8 cellular contexts compared by ENCODE assay signal in the genomic region with DNA sequence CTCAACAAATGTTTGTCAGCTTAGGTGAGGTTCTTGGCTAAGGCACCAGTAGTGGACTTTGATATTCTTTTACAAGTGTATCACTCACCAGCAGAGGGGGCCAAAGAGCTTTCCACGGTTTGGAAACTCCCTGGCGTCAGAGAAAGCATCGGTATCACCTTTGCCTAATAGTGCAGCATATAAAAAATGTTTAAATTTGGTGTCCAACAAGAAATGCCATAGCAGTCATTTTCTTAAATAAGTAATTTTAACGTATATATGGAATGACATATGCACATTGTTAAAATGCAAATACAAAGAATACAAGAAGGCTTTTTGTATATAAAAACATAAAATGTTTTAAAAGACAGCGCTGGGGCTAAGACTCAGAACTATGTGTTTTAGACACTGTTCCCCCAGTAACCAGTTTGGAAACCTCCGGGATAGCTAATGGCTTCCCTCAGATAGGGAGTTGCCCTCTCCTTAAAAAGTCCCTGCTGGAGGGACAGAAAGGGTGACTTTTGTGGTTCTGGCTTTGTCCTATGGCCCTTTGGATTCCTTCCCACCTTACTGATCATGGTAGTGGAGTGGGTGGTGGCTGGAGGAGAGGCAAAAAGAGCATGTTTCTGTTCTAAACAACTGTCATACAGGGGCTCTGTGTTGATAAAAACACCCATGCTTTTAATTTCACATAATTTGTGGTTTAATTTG.
A peak's percentile ranks its signal among the peaks of the same experiment; 100 is the strongest.
DNase-seq lines count a peak whose midpoint lies in the region; ATAC-seq and TF ChIP-seq lines count a peak whose summit lies in the region.

No MANE protein-coding gene starts in this region.

- ATAC-seq in HCT116 (peak; percentile 75), T-cell (replicated peaks in 1 of 4) (peak; percentile 66 to 87 (median 74)), left cardiac atrium (peak; percentile 90 to 94), GM21825 (IDR thresholded peaks at IDR 0.05; ENCODE audit: unreplicated experiment) (no peak)

- no peaks in the 10 kb centered on the region for H3K9me3 ChIP-seq in HCT116 (ENCODE audit: control insufficient read depth in 1 of 2, insufficient read depth in 1 of 2, low read depth in 1 of 2, low read length in 2 of 2)
- H3K9me3 ChIP-seq in adrenal gland (replicated peaks in 1 of 3) = no peaks in the 10 kb centered on the region

- peak overlapping the region; percentile 66 to 73 (median 73) for H3K4me3 Mint-ChIP-seq in T-cell

- H3K27ac ChIP-seq in HCT116 (ENCODE audit: low read depth, low read length) (peak overlapping the region; percentile 23; the same call in 1 of the 2 replicates), adrenal gland (no peak overlapping the region), rectal smooth muscle tissue (ENCODE audit: low read depth, low read length) (no peak overlapping the region)

- peak overlapping the region; percentile 46 for H3K4me2 ChIP-seq in HCT116 (ENCODE audit: low read length)

- WGBS in adrenal gland, 4 donors = 16 to 20% (median 17%) methylated on average over 6 of the region's 6 CpGs

- TF ChIP-seq CTCF in HCT116 (IDR thresholded peaks at IDR 0.05 in 2 of 3, conservative IDR thresholded peaks at IDR 0.05 in 1 of 3; ENCODE audit: borderline replicate concordance in 1 of 3, insufficient read depth in 1 of 3, low read depth in 2 of 3, low read length in 2 of 3) (peak; percentile 62 to 82 (median 69)), adrenal gland (IDR thresholded peaks at IDR 0.05) (peak; percentile 67 to 90 (median 75))

- H3K27me3 Mint-ChIP-seq in T-cell = no peaks in the 10 kb centered on the region

- H3K4me3 ChIP-seq in HCT116 (replicated peaks in 1 of 2; ENCODE audit: low read depth in 1 of 2, low read length in 2 of 2) = no peak overlapping the region
- H3K4me3 ChIP-seq in adrenal gland = peak overlapping the region in 1 of 4 donors; percentile 12
- H3K4me3 ChIP-seq in rectal smooth muscle tissue (ENCODE audit: low read length) = peak overlapping the region; percentile 47

- peaks cover 21 to 38% of the 10 kb centered on the region in 2 experiments for H3K4me1 ChIP-seq in HCT116 (ENCODE audit: control insufficient read depth in 1 of 2, insufficient read depth in 2 of 2, low read length in 2 of 2)
- peaks cover 0 to 6% of the 10 kb centered on the region in 2 donors for H3K4me1 ChIP-seq in adrenal gland (replicated peaks in 1 of 2)
- peaks cover 6% of the 10 kb centered on the region for H3K4me1 ChIP-seq in rectal smooth muscle tissue (ENCODE audit: control insufficient read depth, insufficient read depth, low read length)

- H3K27ac Mint-ChIP-seq in T-cell = peak overlapping the region in 1 of 2 donors; percentile 68

- RAD21 ChIA-PET in HCT116 (lab: Charles Lee; ENCODE audit: low non-redundant PET in 1 of 2, low total read pairs in 2 of 2, uncharacterized antibody in 2 of 2, unreplicated experiment in 2 of 2) = interaction anchor here in 1 of 2 experiments (0.8 to 1.2 kb wide), 3 partner anchors 197 to 1162 kb away, joined by 3 read pairs; no protein-coding TSS in a partner anchor

- peaks cover 10 to 21% (median 19%) of the 10 kb centered on the region in 3 donors for H3K4me1 Mint-ChIP-seq in T-cell

- H3K9me3 Mint-ChIP-seq in T-cell = no peaks in the 10 kb centered on the region

- DNase-seq in EH (ENCODE audit: low read depth) = peak; percentile 77
- peak; percentile 82 for DNase-seq in HCT116 (ENCODE audit: low read depth, low spot score)
- peak; percentile 60 for DNase-seq in NCI-H1105 treated with DMSO at 0.1 percent for 48 hours (lab: John Stamatoyannopoulos, UW)
- peak; percentile 59 to 93 (median 80) for DNase-seq in T-cell
- DNase-seq in adrenal gland = peak; percentile 77 to 94 (median 89)
- DNase-seq in left cardiac atrium = peak; percentile 84

- no peaks in the 10 kb centered on the region for H3K36me3 ChIP-seq in HCT116 (ENCODE audit: control insufficient read depth in 1 of 2, insufficient read depth in 2 of 2, low read length in 2 of 2)
- no peaks in the 10 kb centered on the region for H3K36me3 ChIP-seq in adrenal gland (replicated peaks in 1 of 2)
- no peaks in the 10 kb centered on the region for H3K36me3 ChIP-seq in rectal smooth muscle tissue (ENCODE audit: control insufficient read depth, insufficient read depth, low read length)

- H3K9ac ChIP-seq in HCT116 (ENCODE audit: low read length) (no peak overlapping the region), rectal smooth muscle tissue (ENCODE audit: low read length) (no peak overlapping the region)

- H3K27me3 ChIP-seq in HCT116 (ENCODE audit: insufficient read depth, low read length) = no peaks in the 10 kb centered on the region
- H3K27me3 ChIP-seq in adrenal gland = no peaks in the 10 kb centered on the region
- H3K27me3 ChIP-seq in rectal smooth muscle tissue (ENCODE audit: control insufficient read depth, insufficient read depth, low read length) = no peaks in the 10 kb centered on the region

- CTCF ChIA-PET in HCT116 (lab: Charles Lee) = interaction anchor here (0.5 to 2.2 kb wide), 24 partner anchors 9 to 1169 kb away, joined by 3 to 42 read pairs (median 4); a partner anchor contains a TSS
- CTCF ChIA-PET in T-cell (lab: Charles Lee) = interaction anchor here (0.5 to 2.2 kb wide), 14 partner anchors 9 to 1163 kb away, joined by 3 to 52 read pairs (median 4); a partner anchor contains a TSS

- no peaks in the 10 kb centered on the region for H3K9me2 ChIP-seq in HCT116 (ENCODE audit: insufficient read depth)

- TF ChIP-seq POLR2A in HCT116 (IDR thresholded peaks at IDR 0.05; ENCODE audit: borderline replicate concordance, extremely low read depth, insufficient read depth, insufficient read length) (no peak), adrenal gland (IDR thresholded peaks at IDR 0.05) (no peak)

- no peaks in the 10 kb centered on the region for H3K36me3 Mint-ChIP-seq in T-cell

- no TSS peak for BruUV-seq in HCT116 (replicated peaks; lab: Mats Ljungman, UMichigan)

- H2AFZ ChIP-seq in HCT116 (ENCODE audit: low read depth, low read length, poor library complexity, severe bottlenecking) = peak overlapping the region; percentile 86

- TF ChIP-seq RAD21 in HCT116 (IDR thresholded peaks at IDR 0.05; ENCODE audit: low read depth) = peak; percentile 92

- intact Hi-C loops in HCT116 (cut with micrococcal nuclease) (loop anchor here (1.0 to 10.0 kb wide), 5 partner anchors 135 to 1162 kb away; a partner anchor contains a TSS), adrenal gland (cut with DNase I) (loop anchor here (5.0 to 10.0 kb wide), 4 partner anchors 136 to 1164 kb away; a partner anchor contains a TSS), left cardiac atrium (cut with DNase I) (loop anchor here (2.0 to 10.0 kb wide), 6 partner anchors 196 to 1164 kb away; a partner anchor contains a TSS)

- POLR2A ChIA-PET in HCT116 (lab: Charles Lee) (interaction anchor here (0.7 to 1.4 kb wide), 2 partner anchors 1161 to 1162 kb away, joined by 3 to 5 read pairs; no protein-coding TSS in a partner anchor), T-cell (lab: Charles Lee) (interaction anchor here (0.6 to 1.5 kb wide), 4 partner anchors 1149 to 1163 kb away, joined by 3 read pairs; a partner anchor contains a TSS)

- no peaks in the 10 kb centered on the region for H3K79me2 ChIP-seq in HCT116 (ENCODE audit: insufficient read depth, low read length)

- H4K20me1 ChIP-seq in HCT116 (ENCODE audit: insufficient read depth) = no peaks in the 10 kb centered on the region

TF ChIP-seq in HCT116, 20 proteins besides CTCF, POLR2A, EP300 and RAD21:
- TF ChIP-seq TCF7L2 (IDR thresholded peaks at IDR 0.05; ENCODE audit: borderline replicate concordance, extremely low read depth, insufficient read depth, insufficient read length) = no peak
- TF ChIP-seq SP1 (IDR thresholded peaks at IDR 0.05; ENCODE audit: low read depth) = no peak
- TF ChIP-seq, protein P1, sequence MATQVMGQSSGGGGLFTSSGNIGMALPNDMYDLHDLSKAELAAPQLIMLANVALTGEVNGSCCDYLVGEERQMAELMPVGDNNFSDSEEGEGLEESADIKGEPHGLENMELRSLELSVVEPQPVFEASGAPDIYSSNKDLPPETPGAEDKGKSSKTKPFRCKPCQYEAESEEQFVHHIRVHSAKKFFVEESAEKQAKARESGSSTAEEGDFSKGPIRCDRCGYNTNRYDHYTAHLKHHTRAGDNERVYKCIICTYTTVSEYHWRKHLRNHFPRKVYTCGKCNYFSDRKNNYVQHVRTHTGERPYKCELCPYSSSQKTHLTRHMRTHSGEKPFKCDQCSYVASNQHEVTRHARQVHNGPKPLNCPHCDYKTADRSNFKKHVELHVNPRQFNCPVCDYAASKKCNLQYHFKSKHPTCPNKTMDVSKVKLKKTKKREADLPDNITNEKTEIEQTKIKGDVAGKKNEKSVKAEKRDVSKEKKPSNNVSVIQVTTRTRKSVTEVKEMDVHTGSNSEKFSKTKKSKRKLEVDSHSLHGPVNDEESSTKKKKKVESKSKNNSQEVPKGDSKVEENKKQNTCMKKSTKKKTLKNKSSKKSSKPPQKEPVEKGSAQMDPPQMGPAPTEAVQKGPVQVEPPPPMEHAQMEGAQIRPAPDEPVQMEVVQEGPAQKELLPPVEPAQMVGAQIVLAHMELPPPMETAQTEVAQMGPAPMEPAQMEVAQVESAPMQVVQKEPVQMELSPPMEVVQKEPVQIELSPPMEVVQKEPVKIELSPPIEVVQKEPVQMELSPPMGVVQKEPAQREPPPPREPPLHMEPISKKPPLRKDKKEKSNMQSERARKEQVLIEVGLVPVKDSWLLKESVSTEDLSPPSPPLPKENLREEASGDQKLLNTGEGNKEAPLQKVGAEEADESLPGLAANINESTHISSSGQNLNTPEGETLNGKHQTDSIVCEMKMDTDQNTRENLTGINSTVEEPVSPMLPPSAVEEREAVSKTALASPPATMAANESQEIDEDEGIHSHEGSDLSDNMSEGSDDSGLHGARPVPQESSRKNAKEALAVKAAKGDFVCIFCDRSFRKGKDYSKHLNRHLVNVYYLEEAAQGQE (IDR thresholded peaks at IDR 0.05; ENCODE audit: low read depth) = no peak
- TF ChIP-seq YY1 (IDR thresholded peaks at IDR 0.05; ENCODE audit: extremely low read depth, insufficient replicate concordance, low read depth, low read length) = no peak
- TF ChIP-seq ELF1 (IDR thresholded peaks at IDR 0.05; ENCODE audit: borderline replicate concordance, low read depth) = no peak
- TF ChIP-seq EZH2 (IDR thresholded peaks at IDR 0.05) = no peak
